ENCODE assay signal across 17 cellular contexts in the genomic region with DNA sequence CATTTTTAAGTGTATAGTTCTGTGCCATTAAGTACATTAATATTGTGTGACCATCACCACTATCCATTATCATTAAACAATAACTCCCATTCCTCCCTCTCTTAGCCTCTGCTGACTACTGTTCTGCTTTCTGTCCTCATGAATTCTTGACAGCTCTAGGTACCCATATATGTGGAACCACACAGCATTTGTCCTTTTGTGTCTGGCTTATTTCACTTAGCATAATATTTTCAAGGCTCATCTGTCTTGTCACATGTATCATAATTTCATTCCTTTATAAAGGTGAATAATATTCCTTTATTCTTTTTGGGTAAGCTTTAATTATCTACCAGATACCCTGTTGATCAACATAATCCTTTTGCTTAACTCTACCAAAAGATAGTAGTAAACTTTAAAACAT. TPM values are rescaled to one million over a fixed set of nuclear protein-coding genes. Genes with fewer than 3 reads are reported as not detected.
DNase-seq lines count a peak whose midpoint lies in the region; ATAC-seq and TF ChIP-seq lines count a peak whose summit lies in the region.
"Had no signal": no experiment of that assay in that cellular context is flagged by ENCODE, and none has a peak within 500 bp of the region (broad histone marks: within the 10 kb centered on the region; RNA-seq: fewer than 3 reads in every experiment).

No MANE protein-coding gene starts in this region.

- CTCF ChIA-PET in CD8-positive, alpha-beta T cell (lab: Charles Lee), result interaction anchor here (0.8 to 1.4 kb wide), 2 partner anchors 14 to 79 kb away, joined by 3 read pairs; no protein-coding TSS in a partner anchor
- CTCF ChIA-PET in HEK293T (lab: Yijun Ruan, JAX), result interaction anchor here (0.6 to 0.7 kb wide), 3 partner anchors 10 to 56 kb away, joined by 3 read pairs; no protein-coding TSS in a partner anchor

- peaks cover 45% of the 10 kb centered on the region for H3K4me1 Mint-ChIP-seq in CD8-positive, alpha-beta T cell (ENCODE audit: low read depth)
- H3K4me1 Mint-ChIP-seq in brain, result peaks cover 62% of the 10 kb centered on the region

- H3K36me3 Mint-ChIP-seq in CD8-positive, alpha-beta T cell, result peaks cover 43% of the 10 kb centered on the region
- peaks cover 56% of the 10 kb centered on the region for H3K36me3 Mint-ChIP-seq in brain

- no peaks in the 10 kb centered on the region for H3K36me3 ChIP-seq in CD8-positive, alpha-beta T cell (ENCODE audit: insufficient read depth, low read length)
- no peaks in the 10 kb centered on the region for H3K36me3 ChIP-seq in gastrocnemius medialis

- TF ChIP-seq CTCF in CD8-positive, alpha-beta T cell (IDR thresholded peaks at IDR 0.05), result no peak
- TF ChIP-seq CTCF in brain (conservative IDR thresholded peaks at IDR 0.05), result no peak
- no peak for TF ChIP-seq CTCF in gastrocnemius medialis (IDR thresholded peaks at IDR 0.05 in 4 of 5, conservative IDR thresholded peaks at IDR 0.05 in 1 of 5)

- H3K27ac Mint-ChIP-seq in CD8-positive, alpha-beta T cell, result peak overlapping the region; percentile 2
- H3K27ac Mint-ChIP-seq in brain, result peak overlapping the region in 3 of 5 experiments; percentile 31 to 74 (median 53)

- no peak overlapping the region for H3K4me3 Mint-ChIP-seq in CD8-positive, alpha-beta T cell
- no peak overlapping the region for H3K4me3 Mint-ChIP-seq in brain

- H3K27me3 Mint-ChIP-seq in CD8-positive, alpha-beta T cell (ENCODE audit: low read depth), result no peaks in the 10 kb centered on the region
- no peaks in the 10 kb centered on the region for H3K27me3 Mint-ChIP-seq in brain

- no peaks in the 10 kb centered on the region for H3K27me3 ChIP-seq in CD8-positive, alpha-beta T cell (ENCODE audit: insufficient read depth, low read length)
- no peaks in the 10 kb centered on the region for H3K27me3 ChIP-seq in gastrocnemius medialis

- no peak for TF ChIP-seq POLR2A in gastrocnemius medialis (IDR thresholded peaks at IDR 0.05)

- no peak overlapping the region for H3K27ac ChIP-seq in CD8-positive, alpha-beta T cell (ENCODE audit: low read depth, low read length)
- peak overlapping the region in 3 of 4 donors; percentile 15 to 95 (median 90) for H3K27ac ChIP-seq in gastrocnemius medialis

- no peaks in the 10 kb centered on the region for H3K9me3 ChIP-seq in CD8-positive, alpha-beta T cell (ENCODE audit: low read length)
- no peaks in the 10 kb centered on the region for H3K9me3 ChIP-seq in gastrocnemius medialis

- no peaks in the 10 kb centered on the region for H3K9me3 Mint-ChIP-seq in CD8-positive, alpha-beta T cell
- no peaks in the 10 kb centered on the region for H3K9me3 Mint-ChIP-seq in brain

- POLR2A ChIA-PET in CD8-positive, alpha-beta T cell (lab: Charles Lee), result interaction anchor here (0.6 to 1.3 kb wide), 3 partner anchors 8 to 19 kb away, joined by 3 to 6 read pairs (median 4); no protein-coding TSS in a partner anchor
- POLR2A ChIA-PET in HEK293T (lab: Yijun Ruan, JAX), result interaction anchor here (0.8 kb wide), 1 partner anchor 61 kb away, joined by 4 read pairs; no protein-coding TSS in a partner anchor

- intact Hi-C loops in CD8-positive, alpha-beta T cell (cut with DNase I, micrococcal nuclease), result no loop called here
- intact Hi-C loops in gastrocnemius medialis (cut with DNase I; ENCODE audit: low total_unique reads), result no loop called here

- no peaks in the 10 kb centered on the region for H3K4me1 ChIP-seq in CD8-positive, alpha-beta T cell (ENCODE audit: insufficient read depth, low read length)
- peaks cover 46 to 55% of the 10 kb centered on the region in 2 donors for H3K4me1 ChIP-seq in gastrocnemius medialis

- no peak for ATAC-seq in CD8-positive, alpha-beta T cell
- no peak for ATAC-seq in gastrocnemius medialis
- ATAC-seq: Panc1 had no signal

- in situ Hi-C loops in gastrocnemius medialis (cut with MboI; ENCODE audit: low sequenced_read_pairs in 4 of 4), result no loop called here

- H3K4me3 ChIP-seq in CD8-positive, alpha-beta T cell (ENCODE audit: low read depth, low read length), result no peak overlapping the region
- no peak overlapping the region for H3K4me3 ChIP-seq in gastrocnemius medialis

- no peak for DNase-seq in CD8-positive, alpha-beta T cell
- DNase-seq in HEK293T (ENCODE audit: extremely low spot score) (no peak), gastrocnemius medialis (no peak), NCI-H226 (no peak), NCI-H1048 (lab: John Stamatoyannopoulos, UW) (no peak), NCI-H82 treated with DMSO at 0.1 percent for 48 hours (lab: John Stamatoyannopoulos, UW; ENCODE audit: unreplicated experiment) (no peak)
- DNase-seq: COR-L47, DMS 273 treated with DMSO at 0.1 percent for 48 hours, DND-41, NCI-H1092 treated with DMSO at 0.1 percent for 48 hours, NCI-H146, NCI-H2029 treated with DMSO at 0.1 percent for 48 hours, NCI-H2171, NCI-H446, NCI-H526 treated with DMSO at 0.1 percent for 48 hours had no signal

TF ChIP-seq in HEK293T, 16 proteins besides CTCF, POLR2A, EP300 and RAD21:
- TF ChIP-seq ZNF384 (IDR thresholded peaks at IDR 0.05) (0 out of 2 replicates have a peak, but pooled peaks have one; percentile 17), FOXK2 (IDR thresholded peaks at IDR 0.05) (no peak)
TF ChIP-seq in HEK293T: peak in this region for 1.

RNA-seq across cellular contexts. Expression of a gene that starts 47.7 kb away (rescaled TPM):
- 10 to 100 TPM; 85.9 to 87.3 TPM for total RNA-seq in CD8-positive, alpha-beta T cell
- 35.1 TPM for polyA plus RNA-seq in brain (ENCODE audit: insufficient read depth, low read depth, low replicate concordance)
- 10 to 100 TPM; 21.7 to 55.5 (median 38.0) TPM for total RNA-seq in gastrocnemius medialis
